ENCODE assay signal across 8 cellular contexts in genomic region chr5:177496111-177497010, GRCh38. TPM values are rescaled to one million over a fixed set of nuclear protein-coding genes. Genes with fewer than 3 reads are reported as not detected.
DNase-seq lines count a peak whose midpoint lies in the region; ATAC-seq and TF ChIP-seq lines count a peak whose summit lies in the region.

No MANE protein-coding gene starts in this region.

- TF ChIP-seq POLR2A in upper lobe of left lung (IDR thresholded peaks at IDR 0.05): no peak

- CTCF ChIA-PET in RWPE1 (lab: Yijun Ruan, JAX): interaction anchor here (0.7 to 3.4 kb wide), 10 partner anchors 12 to 107 kb away, joined by 3 to 14 read pairs (median 4); no protein-coding TSS in a partner anchor

- DNase-seq in Caki2 (ENCODE audit: low read depth): peak; percentile 95
- peak; percentile 94 for DNase-seq in RWPE1 (ENCODE audit: low spot score)
- no peak for DNase-seq in dorsolateral prefrontal cortex
- DNase-seq in lung microvascular endothelial cell (ENCODE audit: low read depth in 2 of 2): peak; percentile 89 to 90
- peak; percentile 74 to 89 for DNase-seq in upper lobe of left lung
- no peak for DNase-seq in middle frontal gyrus (ENCODE audit: extremely low spot score, low spot score)

- TF ChIP-seq CTCF in RWPE1 (conservative IDR thresholded peaks at IDR 0.05; ENCODE audit: low read depth) (peak; percentile 46; the same call in 1 of the 2 replicates), dorsolateral prefrontal cortex (IDR thresholded peaks at IDR 0.05 in 54 of 56, conservative IDR thresholded peaks at IDR 0.05 in 2 of 56; ENCODE audit: low read depth in 1 of 56, partially characterized antibody in 56 of 56) (peak in 1 of 56 donors; percentile 12), upper lobe of left lung (IDR thresholded peaks at IDR 0.05) (peak in 3 of 6 experiments; percentile 21 to 36 (median 23))

- no peaks in the 10 kb centered on the region for H3K9me3 ChIP-seq in upper lobe of left lung

- peaks cover 49 to 73% (median 59%) of the 10 kb centered on the region in 4 donors for H3K4me1 ChIP-seq in upper lobe of left lung

- POLR2A ChIA-PET in RWPE1 (lab: Yijun Ruan, JAX; ENCODE audit: low non-redundant PET): interaction anchor here (0.5 to 1.7 kb wide), 2 partner anchors 16 to 33 kb away, joined by 3 to 6 read pairs; no protein-coding TSS in a partner anchor

- ATAC-seq in HG03039 (IDR thresholded peaks at IDR 0.05; ENCODE audit: unreplicated experiment) (peak; percentile 1), upper lobe of left lung (ENCODE audit: low FRiP score in 2 of 2) (peak; percentile 37 to 51), GM21367 (IDR thresholded peaks at IDR 0.05; ENCODE audit: unreplicated experiment) (no peak)

- H3K4me3 ChIP-seq in dorsolateral prefrontal cortex (peak overlapping the region in 55 of 59 donors; percentile 4 to 86 (median 74)), upper lobe of left lung (peak overlapping the region; percentile 71 to 93 (median 86))

- H3K27me3 ChIP-seq in dorsolateral prefrontal cortex (peaks cover 0 to 10% (median 0%) of the 10 kb centered on the region in 45 donors), upper lobe of left lung (no peaks in the 10 kb centered on the region)

- H3K36me3 ChIP-seq in upper lobe of left lung: peaks cover 0 to 16% (median 10%) of the 10 kb centered on the region in 4 donors

- no peak for TF ChIP-seq EP300 in upper lobe of left lung (IDR thresholded peaks at IDR 0.05)

- intact Hi-C loops in dorsolateral prefrontal cortex (cut with DNase I): loop anchor here in 1 of 2 donors (10.0 kb wide), 1 partner anchor 182 kb away; the partner anchor contains the start of gene MXD3

- in situ Hi-C loops in Caki2 (cut with HindIII; ENCODE audit: low pct_unique_long_range_greater_than_20kb, low sequenced_read_pairs): no loop called here

- H3K27ac ChIP-seq in RWPE1 (peak overlapping the region; percentile 96), dorsolateral prefrontal cortex (peak overlapping the region in 37 of 59 donors; percentile 10 to 90 (median 64)), upper lobe of left lung (peak overlapping the region; percentile 75 to 97 (median 86))

- WGBS in upper lobe of left lung, 2 donors: 17 to 26% methylated on average over 4 to 16 of the region's 31 CpGs

RNA-seq across cellular contexts. Expression of gene PDLIM7, which starts 1.0 kb away (rescaled TPM):
- 188 and 198 TPM in 2 replicates for total RNA-seq in Caki2 (2014; rRNA removed; shearing (Covaris generic); ENCODE audit: low replicate concordance)
- total RNA-seq in dorsolateral prefrontal cortex (10 to 100 TPM; 12.0 to 88.0 (median 35.5) TPM), lung microvascular endothelial cell (24.4 and 30.1 TPM in 2 replicates), upper lobe of left lung (100 to 1,000 TPM in 1 of 6 donors, 10 to 100 TPM in 5; 32.0 to 142 (median 75.8) TPM)

RNA-seq across cellular contexts. Expression of gene DOK3, which starts 13.3 kb away (rescaled TPM):
- total RNA-seq in Caki2 (2014; rRNA removed; shearing (Covaris generic); ENCODE audit: low replicate concordance): 0.57 and 0.72 TPM in 2 replicates
- total RNA-seq in dorsolateral prefrontal cortex: 10 to 100 TPM in 81 of 120 experiments, 1 to 10 TPM in 39; 4.4 to 26.7 (median 11.1) TPM
- total RNA-seq in lung microvascular endothelial cell: 0.79 and 2.0 TPM in 2 replicates
- total RNA-seq in upper lobe of left lung: 100 to 1,000 TPM in 1 of 6 donors, 10 to 100 TPM in 5; 17.4 to 113 (median 75.9) TPM

RNA-seq across cellular contexts. Expression of gene DDX41, which starts 20.4 kb away (rescaled TPM):
- total RNA-seq in Caki2 (2014; rRNA removed; shearing (Covaris generic); ENCODE audit: low replicate concordance): 145 and 172 TPM in 2 replicates
- total RNA-seq in dorsolateral prefrontal cortex: 100 to 1,000 TPM in 41 of 120 experiments, 10 to 100 TPM in 79; 59.7 to 128 (median 92.7) TPM
- 62.1 and 64.5 TPM in 2 replicates for total RNA-seq in lung microvascular endothelial cell
- total RNA-seq in upper lobe of left lung: 100 to 1,000 TPM in 2 of 6 donors, 10 to 100 TPM in 4; 82.0 to 150 (median 91.9) TPM

RNA-seq across cellular contexts. Expression of gene DBN1, which starts 22.9 kb away (rescaled TPM):
- total RNA-seq in Caki2 (2014; rRNA removed; shearing (Covaris generic); ENCODE audit: low replicate concordance): 148 and 175 TPM in 2 replicates
- total RNA-seq in dorsolateral prefrontal cortex (100 to 1,000 TPM in 63 of 120 experiments, 10 to 100 TPM in 57; 46.8 to 130 (median 101) TPM), lung microvascular endothelial cell (88.9 and 112 TPM in 2 replicates), upper lobe of left lung (10 to 100 TPM; 17.0 to 55.6 (median 30.1) TPM)

RNA-seq across cellular contexts. Expression of gene PRR7, which starts 49.7 kb away (rescaled TPM):
- 49.8 and 50.5 TPM in 2 replicates for total RNA-seq in Caki2 (2014; rRNA removed; shearing (Covaris generic); ENCODE audit: low replicate concordance)
- 10 to 100 TPM in 119 of 120 experiments, 1 to 10 TPM in 1; 8.4 to 26.6 (median 16.7) TPM for total RNA-seq in dorsolateral prefrontal cortex
- total RNA-seq in lung microvascular endothelial cell: 1.2 and 2.2 TPM in 2 replicates
- total RNA-seq in upper lobe of left lung: 1 to 10 TPM; 1.6 to 9.2 (median 3.4) TPM

Comparison
In these comparisons a context has a peak if more than half of its experiments do, and no peak if none do; other contexts are left out.
1. DNase-seq: peak in Caki2 (single experiment), RWPE1 (single experiment), lung microvascular endothelial cell (2 of 2) and upper lobe of left lung (2 of 2); none in dorsolateral prefrontal cortex (0 of 10) and middle frontal gyrus (single experiment).
2. Peak in every context shown above with its lines, with median percentiles within 50 percentile points of each other: H3K27ac ChIP-seq.